9 cellular contexts compared by ENCODE assay signal in the genomic region with DNA sequence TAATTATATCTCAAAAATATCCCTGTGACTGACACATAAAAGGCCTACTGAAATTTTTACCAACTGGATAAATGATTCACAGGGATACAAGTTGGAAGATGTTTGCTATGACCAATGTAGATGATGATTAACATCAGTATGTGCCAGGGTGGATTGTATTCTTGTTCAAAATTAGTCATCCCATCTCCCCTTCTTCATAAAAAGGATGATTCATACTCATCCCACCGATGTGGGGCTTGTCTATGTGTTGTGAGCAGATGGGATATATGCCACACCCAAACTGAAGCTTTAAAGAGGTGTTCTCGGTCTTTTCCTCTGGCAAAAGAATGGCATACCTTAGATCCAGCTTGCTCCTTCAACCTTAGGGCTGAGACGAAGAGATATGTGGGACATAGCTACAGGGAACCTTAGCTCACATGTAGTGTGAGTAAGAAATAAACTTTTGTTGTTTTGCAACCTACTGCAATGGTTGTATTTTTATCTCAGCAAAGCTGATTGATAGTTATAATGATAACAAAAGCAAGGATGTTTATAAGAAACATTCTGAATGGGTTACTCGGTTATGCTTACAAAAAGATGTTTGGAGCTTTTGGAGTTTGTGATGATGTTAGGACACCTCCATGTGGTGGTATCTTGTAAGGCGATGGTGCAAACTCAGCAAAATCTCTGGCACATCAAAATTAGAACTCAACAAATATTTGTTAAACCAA. TPM values are rescaled to one million over a fixed set of nuclear protein-coding genes. Genes with fewer than 3 reads are reported as not detected.
DNase-seq lines count a peak whose midpoint lies in the region; ATAC-seq and TF ChIP-seq lines count a peak whose summit lies in the region.
"Had no signal": no experiment of that assay in that cellular context is flagged by ENCODE, and none has a peak within 500 bp of the region (broad histone marks: within the 10 kb centered on the region; RNA-seq: fewer than 3 reads in every experiment).

No MANE protein-coding gene starts in this region.

- ATAC-seq in heart left ventricle = peak in 1 of 4 donors; percentile 54
- ATAC-seq in HG03025 (IDR thresholded peaks at IDR 0.05; ENCODE audit: low FRiP score, unreplicated experiment) = peak; percentile 63
- no peak for ATAC-seq in left lobe of liver

- 56 to 61% (median 60%) methylated on average over 5 of the region's 5 CpGs for WGBS in heart left ventricle, 4 donors

- TF ChIP-seq CTCF in heart left ventricle (IDR thresholded peaks at IDR 0.05) = peak; percentile 5 to 61 (median 49)
- TF ChIP-seq CTCF in RWPE1 (conservative IDR thresholded peaks at IDR 0.05; ENCODE audit: low read depth) = peak; percentile 43; the same call in 1 of the 2 replicates

- TF ChIP-seq POLR2A in heart left ventricle (IDR thresholded peaks at IDR 0.05) = no peak

- no peaks in the 10 kb centered on the region for H3K36me3 ChIP-seq in heart left ventricle

- H3K27me3 ChIP-seq in heart left ventricle = no peaks in the 10 kb centered on the region

- CTCF ChIA-PET in RWPE1 (lab: Yijun Ruan, JAX) = interaction anchor here (0.6 to 0.9 kb wide), 4 partner anchors 101 to 631 kb away, joined by 3 to 7 read pairs (median 4); no protein-coding TSS in a partner anchor

- H3K27ac ChIP-seq in heart left ventricle = no peak overlapping the region
- no peak overlapping the region for H3K27ac ChIP-seq in RWPE1

- no peak for DNase-seq in heart left ventricle
- DNase-seq in cardiac septum (ENCODE audit: low spot score) = no peak
- peak; percentile 92 for DNase-seq in RWPE1 (ENCODE audit: low spot score)
- DNase-seq in glomerular visceral epithelial cell (ENCODE audit: extremely low spot score) = peak; percentile 84
- no peak for DNase-seq in left lobe of liver (ENCODE audit: low spot score)
- DNase-seq in epidermal melanocyte (ENCODE audit: insufficient read length, low spot score) = no peak
- DNase-seq in SHP77 (lab: John Stamatoyannopoulos, UW) = no peak
- DNase-seq: stimulated activated naive B cell treated with anti-CD40 and anti-IgM and Interleukin-4, amounts not matched to agents 10 μg/mL and 1 μg/mL and 100 μg/mL, for 72 hours had no signal

- intact Hi-C loops in heart left ventricle (cut with DNase I) (no loop called here), cardiac septum (cut with DNase I) (no loop called here)

- no peak overlapping the region for H3K4me3 ChIP-seq in heart left ventricle

- no peaks in the 10 kb centered on the region for H3K4me1 ChIP-seq in heart left ventricle

- H3K9me3 ChIP-seq in heart left ventricle = no peaks in the 10 kb centered on the region

- POLR2A ChIA-PET in RWPE1 (lab: Yijun Ruan, JAX; ENCODE audit: low non-redundant PET) = interaction anchor here (0.6 to 1.0 kb wide), 2 partner anchors 30 to 526 kb away, joined by 3 read pairs; partner anchors contain the start of genes GPATCH2 and SPATA17

RNA-seq across cellular contexts. Expression of gene SPATA17, which starts 29.4 kb away (rescaled TPM):
- total RNA-seq in heart left ventricle (1 to 10 TPM in 2 of 9 donors, under 1 TPM in 7; 0.39 to 1.6 (median 0.63) TPM), cardiac septum (0.78 TPM), left lobe of liver (0.20 TPM)
- under 1 TPM; 0.53 to 0.96 TPM for polyA plus RNA-seq in heart left ventricle

RNA-seq across cellular contexts. Expression of gene GPATCH2, which starts 29.6 kb away (rescaled TPM):
- total RNA-seq in heart left ventricle = 1 to 10 TPM; 6.8 to 8.5 (median 7.5) TPM
- 1 to 10 TPM; 2.3 to 4.2 TPM for polyA plus RNA-seq in heart left ventricle
- total RNA-seq in cardiac septum = 9.5 TPM
- total RNA-seq in left lobe of liver = 4.4 TPM

Comparison
In these comparisons a context has a peak if more than half of its experiments do, and no peak if none do; other contexts are left out.
1. DNase-seq: peak in RWPE1 (single experiment) and glomerular visceral epithelial cell (single experiment); none in heart left ventricle (0 of 5), cardiac septum (single experiment), left lobe of liver (single experiment), epidermal melanocyte (single experiment) and SHP77 (0 of 2).